13 cellular contexts compared by ENCODE assay signal in genomic region chr4:66169341-66169740, GRCh38.
A peak's percentile ranks its signal among the peaks of the same experiment; 100 is the strongest.
DNase-seq lines count a peak whose midpoint lies in the region; ATAC-seq and TF ChIP-seq lines count a peak whose summit lies in the region.
"Had no signal": no experiment of that assay in that cellular context is flagged by ENCODE, and none has a peak within 500 bp of the region (broad histone marks: within the 10 kb centered on the region; RNA-seq: fewer than 3 reads in every experiment).

No MANE protein-coding gene starts in this region.

- H3K4me3 ChIP-seq in endodermal cell (ENCODE audit: low read length): no peak overlapping the region
- H3K4me3 ChIP-seq: A549 had no signal

- TF ChIP-seq CTCF in endodermal cell (conservative IDR thresholded peaks at IDR 0.05): peak; percentile 78
- peak; percentile 53 for TF ChIP-seq CTCF in osteocyte (IDR thresholded peaks at IDR 0.05)
- TF ChIP-seq CTCF in omental fat pad (IDR thresholded peaks at IDR 0.05): no peak

- H3K9me3 Mint-ChIP-seq in endodermal cell: peaks cover 13% of the 10 kb centered on the region
- H3K9me3 Mint-ChIP-seq in osteocyte (ENCODE audit: unreplicated experiment): peaks cover 20% of the 10 kb centered on the region

- H3K27me3 Mint-ChIP-seq in endodermal cell (ENCODE audit: insufficient read depth) (no peaks in the 10 kb centered on the region), osteocyte (ENCODE audit: unreplicated experiment) (no peaks in the 10 kb centered on the region)
- H3K27me3 Mint-ChIP-seq: activated naive CD8-positive, alpha-beta T cell treated with anti-CD3 and anti-CD28 coated beads, Interleukin-2, amount 50 U/mL, for 24 hours; natural killer cell treated with Interleukin-12 subunit alpha and Interleukin-12 subunit beta and Interleukin-15 and Interleukin-18, amount 100 ng/mL, for 72 hours; T-cell had no signal

- no peak for ATAC-seq in omental fat pad (ENCODE audit: low FRiP score)
- ATAC-seq: A549; activated naive CD8-positive, alpha-beta T cell treated with anti-CD3 and anti-CD28 coated beads, Interleukin-2, amount 50 U/mL, for 24 hours; natural killer cell treated with Interleukin-12 subunit alpha and Interleukin-12 subunit beta and Interleukin-15 and Interleukin-18, amount 100 ng/mL, for 72 hours; T-cell had no signal

- H3K27ac Mint-ChIP-seq in endodermal cell (no peak overlapping the region), osteocyte (ENCODE audit: unreplicated experiment) (no peak overlapping the region)
- H3K27ac Mint-ChIP-seq: activated naive CD8-positive, alpha-beta T cell treated with anti-CD3 and anti-CD28 coated beads, Interleukin-2, amount 50 U/mL, for 24 hours; natural killer cell treated with Interleukin-12 subunit alpha and Interleukin-12 subunit beta and Interleukin-15 and Interleukin-18, amount 100 ng/mL, for 72 hours; T-cell had no signal

- H3K4me1 ChIP-seq in endodermal cell (ENCODE audit: control insufficient read depth, insufficient read depth, low read length): no peaks in the 10 kb centered on the region
- H3K4me1 ChIP-seq: A549 had no signal

- 34 to 43% methylated on average over 4 to 5 of the region's 5 CpGs for WGBS in endodermal cell (ENCODE audit: insufficient coverage in 1 of 2, insufficient read length in 1 of 2), 2 experiments

- no peak overlapping the region for H3K27ac ChIP-seq in endodermal cell (ENCODE audit: low read depth, low read length)
- H3K27ac ChIP-seq: A549 had no signal

- H3K4me3 Mint-ChIP-seq in endodermal cell: no peak overlapping the region
- no peak overlapping the region for H3K4me3 Mint-ChIP-seq in osteocyte (ENCODE audit: unreplicated experiment)
- H3K4me3 Mint-ChIP-seq: activated naive CD8-positive, alpha-beta T cell treated with anti-CD3 and anti-CD28 coated beads, Interleukin-2, amount 50 U/mL, for 24 hours; natural killer cell treated with Interleukin-12 subunit alpha and Interleukin-12 subunit beta and Interleukin-15 and Interleukin-18, amount 100 ng/mL, for 72 hours; T-cell had no signal

- H3K9me3 ChIP-seq in endodermal cell (ENCODE audit: control insufficient read depth, low read length): peaks cover 23% of the 10 kb centered on the region

- H3K9ac ChIP-seq in endodermal cell (ENCODE audit: extremely low read depth, low read length, poor library complexity, severe bottlenecking): no peak overlapping the region

- H3K27me3 ChIP-seq in endodermal cell (ENCODE audit: control insufficient read depth, insufficient read depth, low read length, poor library complexity, severe bottlenecking): no peaks in the 10 kb centered on the region

- H3K4me1 Mint-ChIP-seq in endodermal cell (no peaks in the 10 kb centered on the region), osteocyte (ENCODE audit: unreplicated experiment) (peaks cover 2% of the 10 kb centered on the region)
- H3K4me1 Mint-ChIP-seq: activated naive CD8-positive, alpha-beta T cell treated with anti-CD3 and anti-CD28 coated beads, Interleukin-2, amount 50 U/mL, for 24 hours; T-cell had no signal

- no peaks in the 10 kb centered on the region for H3K36me3 Mint-ChIP-seq in endodermal cell (ENCODE audit: low read depth)
- H3K36me3 Mint-ChIP-seq in osteocyte (ENCODE audit: unreplicated experiment): peaks cover 7% of the 10 kb centered on the region
- H3K36me3 Mint-ChIP-seq: natural killer cell treated with Interleukin-12 subunit alpha and Interleukin-12 subunit beta and Interleukin-15 and Interleukin-18, amount 100 ng/mL, for 72 hours; T-cell had no signal

- DNase-seq in DMS53 (lab: John Stamatoyannopoulos, UW) (peak; percentile 8), DMS53 treated with DMSO at 0.1 percent for 48 hours (lab: John Stamatoyannopoulos, UW; ENCODE audit: unreplicated experiment) (no peak), NCI-H748 (lab: John Stamatoyannopoulos, UW; ENCODE audit: unreplicated experiment) (peak; percentile 20), endodermal cell (peak; percentile 67), osteocyte (ENCODE audit: extremely low spot score, unreplicated experiment) (no peak), D341Med (ENCODE audit: low spot score) (no peak), T-helper 9 cell (no peak), omental fat pad (ENCODE audit: low spot score) (no peak)
- DNase-seq: activated naive CD8-positive, alpha-beta T cell treated with anti-CD3 and anti-CD28 coated beads, Interleukin-2, amount 50 U/mL, for 24 hours; NCI-H526 treated with DMSO at 0.1 percent for 48 hours; T-cell had no signal

- H3K36me3 ChIP-seq in endodermal cell (ENCODE audit: control insufficient read depth, insufficient read depth, low read length): no peaks in the 10 kb centered on the region

Comparison
In these comparisons a context has a peak if more than half of its experiments do, and no peak if none do; other contexts are left out.
1. DNase-seq: peak in DMS53 (single experiment), NCI-H748 (single experiment) and endodermal cell (single experiment); none in DMS53 treated with DMSO at 0.1 percent for 48 hours (single experiment), osteocyte (single experiment), D341Med (single experiment), T-helper 9 cell (single experiment) and omental fat pad (single experiment).
2. CTCF ChIP-seq: peak in endodermal cell (single experiment) and osteocyte (single experiment); none in omental fat pad (0 of 3).